ENCODE assay signal across 9 cellular contexts in genomic region chr16:30896203-30896889, GRCh38. TPM values are rescaled to one million over a fixed set of nuclear protein-coding genes. Genes with fewer than 3 reads are reported as not detected.
A peak's percentile ranks its signal among the peaks of the same experiment; 100 is the strongest.
DNase-seq lines count a peak whose midpoint lies in the region; ATAC-seq and TF ChIP-seq lines count a peak whose summit lies in the region.
"Had no signal": no experiment of that assay in that cellular context is flagged by ENCODE, and none has a peak within 500 bp of the region (broad histone marks: within the 10 kb centered on the region; RNA-seq: fewer than 3 reads in every experiment).

TSS of gene CTF1 (plus strand) at chr16:30896614. CDS start at chr16:30896644, 30 bp downstream.

- H3K9me3 ChIP-seq in A673 (ENCODE audit: low read depth, low read length, poor library complexity, severe bottlenecking), result no peaks in the 10 kb centered on the region
- no peaks in the 10 kb centered on the region for H3K9me3 ChIP-seq in naive thymus-derived CD4-positive, alpha-beta T cell (ENCODE audit: control insufficient read depth in 2 of 3, low read length in 3 of 3)
- H3K9me3 ChIP-seq: HAP-1 had no signal

- no peaks in the 10 kb centered on the region for H3K27me3 ChIP-seq in A673 (replicated peaks; ENCODE audit: insufficient read depth, low read depth, low read length, poor library complexity)
- H3K27me3 ChIP-seq in H7 (ENCODE audit: control insufficient read depth, insufficient read depth, low read length), result peaks cover 5% of the 10 kb centered on the region; the same call in 1 of the 2 replicates
- no peaks in the 10 kb centered on the region for H3K27me3 ChIP-seq in naive thymus-derived CD4-positive, alpha-beta T cell (ENCODE audit: control insufficient read depth in 2 of 2, insufficient read depth in 2 of 2, low read length in 2 of 2)

- no peaks in the 10 kb centered on the region for H3K27me3 Mint-ChIP-seq in activated CD8-positive, alpha-beta T cell treated with anti-CD3 and anti-CD28 coated beads for 36 hours
- no peaks in the 10 kb centered on the region for H3K27me3 Mint-ChIP-seq in naive thymus-derived CD4-positive, alpha-beta T cell

- H3K4me1 ChIP-seq in A673 (ENCODE audit: insufficient read depth, low read length, poor library complexity, severe bottlenecking), result peaks cover 16% of the 10 kb centered on the region
- peaks cover 28 to 39% of the 10 kb centered on the region in 2 donors for H3K4me1 ChIP-seq in naive thymus-derived CD4-positive, alpha-beta T cell (ENCODE audit: control insufficient read depth in 2 of 2, insufficient read depth in 2 of 2, low read length in 2 of 2)

- H3K36me3 ChIP-seq in A673 (ENCODE audit: insufficient read depth, low read length, poor library complexity, severe bottlenecking) (peaks cover 7% of the 10 kb centered on the region), H7 (replicated peaks; ENCODE audit: control insufficient read depth, insufficient read depth, low read length) (no peaks in the 10 kb centered on the region)
- peaks cover 0 to 1% (median 0%) of the 10 kb centered on the region in 3 experiments for H3K36me3 ChIP-seq in naive thymus-derived CD4-positive, alpha-beta T cell (ENCODE audit: control insufficient read depth in 2 of 3, insufficient read depth in 3 of 3, low read length in 3 of 3)
- H3K36me3 ChIP-seq: HAP-1 had no signal

- peaks cover 41% of the 10 kb centered on the region for H3K4me1 Mint-ChIP-seq in activated CD8-positive, alpha-beta T cell treated with anti-CD3 and anti-CD28 coated beads for 36 hours (ENCODE audit: low read depth)
- peaks cover 32 to 60% (median 51%) of the 10 kb centered on the region in 7 donors for H3K4me1 Mint-ChIP-seq in naive thymus-derived CD4-positive, alpha-beta T cell

- no peak for ATAC-seq in activated CD8-positive, alpha-beta T cell treated with anti-CD3 and anti-CD28 coated beads for 36 hours
- no peak for ATAC-seq in naive thymus-derived CD4-positive, alpha-beta T cell
- ATAC-seq in GM21381 (IDR thresholded peaks at IDR 0.05; ENCODE audit: unreplicated experiment), result no peak

- no TSS peak for BruUV-seq in A673 (replicated peaks; lab: Mats Ljungman, UMichigan)

- DNase-seq in A673 (ENCODE audit: low spot score) (peak; percentile 71), H7 (peak; percentile 94), fibroblast of the conjunctiva (ENCODE audit: low read depth) (peak; percentile 78), mesenteric fat pad (ENCODE audit: low spot score) (no peak)
- no peak for DNase-seq in activated CD8-positive, alpha-beta T cell treated with anti-CD3 and anti-CD28 coated beads for 36 hours
- DNase-seq in naive thymus-derived CD4-positive, alpha-beta T cell, result no peak
- DNase-seq in stimulated activated CD4-positive, alpha-beta T cell treated with anti-CD3 and anti-CD28 coated beads, Interleukin-4, amount 100 ng/mL, for 24 hours, result no peak

- POLR2A ChIA-PET in A673 (lab: Charles Lee; ENCODE audit: low non-redundant PET), result no interaction called here
- POLR2A ChIA-PET in activated CD8-positive, alpha-beta T cell treated with anti-CD3 and anti-CD28 coated beads for 36 hours (lab: Charles Lee), result interaction anchor here (0.6 to 8.1 kb wide), 4 partner anchors 18 to 284 kb away, joined by 3 to 64 read pairs (median 3); no protein-coding TSS in a partner anchor
- POLR2A ChIA-PET in naive thymus-derived CD4-positive, alpha-beta T cell (lab: Charles Lee), result interaction anchor here (0.8 to 4.6 kb wide), 5 partner anchors 8 to 91 kb away, joined by 3 to 33 read pairs (median 5); no protein-coding TSS in a partner anchor

- CTCF ChIA-PET in A673 (lab: Charles Lee), result no interaction called here
- CTCF ChIA-PET in activated CD8-positive, alpha-beta T cell treated with anti-CD3 and anti-CD28 coated beads for 36 hours (lab: Charles Lee), result interaction anchor here (2.3 kb wide), 1 partner anchor 52 kb away, joined by 9 read pairs; no protein-coding TSS in a partner anchor
- CTCF ChIA-PET in naive thymus-derived CD4-positive, alpha-beta T cell (lab: Charles Lee), result interaction anchor here (1.5 kb wide), 1 partner anchor 24 kb away, joined by 4 read pairs; no protein-coding TSS in a partner anchor

- H3K4me3 ChIP-seq in A673 (ENCODE audit: low read depth, low read length, poor library complexity, severe bottlenecking) (peak within 1 kb of the TSS; percentile 53), H7 (ENCODE audit: insufficient read depth, low read depth, low read length) (peak within 1 kb of the TSS; percentile 60)
- no peak within 1 kb of the TSS for H3K4me3 ChIP-seq in naive thymus-derived CD4-positive, alpha-beta T cell (ENCODE audit: low read length)
- H3K4me3 ChIP-seq: HAP-1 had no signal

- peaks cover 2% of the 10 kb centered on the region for H3K36me3 Mint-ChIP-seq in activated CD8-positive, alpha-beta T cell treated with anti-CD3 and anti-CD28 coated beads for 36 hours (ENCODE audit: low read depth)
- H3K36me3 Mint-ChIP-seq in naive thymus-derived CD4-positive, alpha-beta T cell, result peaks cover 0 to 5% (median 0%) of the 10 kb centered on the region in 5 donors

- TF ChIP-seq CTCF in A673 (conservative IDR thresholded peaks at IDR 0.05; ENCODE audit: low read depth, low read length), result no peak
- no peak for TF ChIP-seq CTCF in activated CD8-positive, alpha-beta T cell treated with anti-CD3 and anti-CD28 coated beads for 36 hours (IDR thresholded peaks at IDR 0.05)

- H3K27ac Mint-ChIP-seq in activated CD8-positive, alpha-beta T cell treated with anti-CD3 and anti-CD28 coated beads for 36 hours, result peak within 1 kb of the TSS; percentile 90
- peak within 1 kb of the TSS; percentile 80 to 94 (median 84) for H3K27ac Mint-ChIP-seq in naive thymus-derived CD4-positive, alpha-beta T cell

- intact Hi-C loops in A673 (cut with micrococcal nuclease; ENCODE audit: unreplicated experiment), result loop anchor here (2.0 kb wide), 1 partner anchor 52 kb away; no protein-coding TSS in a partner anchor
- intact Hi-C loops in activated CD8-positive, alpha-beta T cell treated with anti-CD3 and anti-CD28 coated beads for 36 hours (cut with micrococcal nuclease), result loop anchor here (10.0 kb wide), 1 partner anchor 242 kb away; the partner anchor contains the start of genes FBRS and PRR14
- intact Hi-C loops in naive thymus-derived CD4-positive, alpha-beta T cell (cut with micrococcal nuclease), result loop anchor here (2.0 to 5.0 kb wide), 3 partner anchors 34 to 134 kb away; partner anchors contain the start of genes CFAP119 (in 1 of the 2), RNF40 (in 1 of the 2) and SETD1A (in 1 of the 2)

- no peaks in the 10 kb centered on the region for H3K9me3 Mint-ChIP-seq in activated CD8-positive, alpha-beta T cell treated with anti-CD3 and anti-CD28 coated beads for 36 hours
- no peaks in the 10 kb centered on the region for H3K9me3 Mint-ChIP-seq in naive thymus-derived CD4-positive, alpha-beta T cell

- peak within 1 kb of the TSS; percentile 66 for H3K4me3 Mint-ChIP-seq in activated CD8-positive, alpha-beta T cell treated with anti-CD3 and anti-CD28 coated beads for 36 hours
- peak within 1 kb of the TSS; percentile 77 to 93 (median 83) for H3K4me3 Mint-ChIP-seq in naive thymus-derived CD4-positive, alpha-beta T cell

- H3K27ac ChIP-seq in A673 (ENCODE audit: low read depth, low read length, poor library complexity, severe bottlenecking), result peak within 1 kb of the TSS; percentile 93
- peak within 1 kb of the TSS; percentile 60 for H3K27ac ChIP-seq in naive thymus-derived CD4-positive, alpha-beta T cell (ENCODE audit: low read depth, low read length)

RNA-seq across cellular contexts. Expression of gene CTF1, which starts in this region (rescaled TPM):
- 1.4 and 1.6 TPM in 2 replicates for total RNA-seq in A673 (2021)
- total RNA-seq in H7 (2014; rRNA removed; shearing (Covaris generic)), result 2.0 TPM in 2 replicates
- under 1 TPM; 0.31 to 0.32 TPM for total RNA-seq in activated CD8-positive, alpha-beta T cell treated with anti-CD3 and anti-CD28 coated beads for 36 hours
- total RNA-seq in naive thymus-derived CD4-positive, alpha-beta T cell, result under 1 TPM in 4 of 5 experiments, not detected in 1; 0.17 to 0.54 (median 0.40) TPM
- polyA plus RNA-seq in naive thymus-derived CD4-positive, alpha-beta T cell, result not detected
- 4.9 TPM for total RNA-seq in mesenteric fat pad

Comparison
In these comparisons a context has a peak if more than half of its experiments do, and no peak if none do; other contexts are left out.
1. DNase-seq: peak in A673 (single experiment), H7 (single experiment) and fibroblast of the conjunctiva (single experiment); none in activated CD8-positive, alpha-beta T cell treated with anti-CD3 and anti-CD28 coated beads for 36 hours (single experiment), naive thymus-derived CD4-positive, alpha-beta T cell (0 of 9), stimulated activated CD4-positive, alpha-beta T cell treated with anti-CD3 and anti-CD28 coated beads, Interleukin-4, amount 100 ng/mL, for 24 hours (single experiment) and mesenteric fat pad (single experiment).